In the genomic region with DNA sequence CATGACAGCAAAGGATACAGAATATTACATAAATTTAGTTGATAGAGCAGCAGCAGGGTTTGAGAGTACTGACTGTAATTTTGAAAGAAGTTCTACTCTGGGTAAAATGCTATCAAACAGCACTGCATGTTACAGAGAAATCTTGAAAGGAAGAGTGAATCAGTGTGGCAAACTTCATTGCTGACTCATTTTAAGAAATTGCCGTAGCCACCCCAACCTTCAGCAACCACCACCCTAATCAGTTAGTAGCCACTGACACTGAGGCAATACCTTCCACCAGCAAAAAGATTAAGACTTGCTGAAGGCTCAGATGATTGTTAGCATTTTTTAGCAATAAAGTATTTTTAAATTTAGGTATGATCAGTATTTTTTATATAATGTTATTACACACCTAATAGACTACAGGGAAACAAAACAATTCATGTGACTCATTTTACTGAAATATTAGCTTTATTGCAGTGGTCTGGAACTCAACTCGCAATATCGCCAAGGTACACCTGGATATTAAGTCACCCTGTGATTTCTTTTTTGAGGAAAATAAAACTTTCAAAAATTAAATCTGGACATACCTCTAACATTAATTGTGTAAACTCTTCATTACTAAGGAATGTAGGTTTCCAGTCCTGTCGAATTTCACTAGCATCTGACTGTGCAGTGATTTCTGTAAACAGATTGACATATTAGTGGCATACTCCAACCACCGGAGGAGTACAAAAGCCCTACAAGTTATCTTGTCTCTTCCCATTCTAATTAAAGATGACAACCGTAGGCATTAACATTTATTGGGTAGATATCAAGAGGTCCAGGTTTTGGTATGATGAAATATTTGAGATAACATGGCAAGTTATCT, we compare ENCODE assay signal across 12 cellular contexts.
A peak's percentile ranks its signal among the peaks of the same experiment; 100 is the strongest.
DNase-seq lines count a peak whose midpoint lies in the region; ATAC-seq and TF ChIP-seq lines count a peak whose summit lies in the region.
"Had no signal": no experiment of that assay in that cellular context is flagged by ENCODE, and none has a peak within 500 bp of the region (broad histone marks: within the 10 kb centered on the region; RNA-seq: fewer than 3 reads in every experiment).

No MANE protein-coding gene starts in this region.

- no peak overlapping the region for H3K4me3 Mint-ChIP-seq in activated CD8-positive, alpha-beta T cell treated with anti-CD3 and anti-CD28 coated beads for 36 hours
- H3K4me3 Mint-ChIP-seq in CD4-positive, alpha-beta memory T cell: no peak overlapping the region
- H3K4me3 Mint-ChIP-seq: activated naive CD4-positive, alpha-beta T cell treated with anti-CD3 and anti-CD28 coated beads, Interleukin-2, amount 10 ng/mL, durations not matched to agents 7 days and 5 days; CD4-positive, alpha-beta T cell had no signal

- no peak for TF ChIP-seq CTCF in AG04449 (IDR thresholded peaks at IDR 0.05; ENCODE audit: insufficient read depth, low read length, missing control alignments)
- TF ChIP-seq CTCF in activated CD8-positive, alpha-beta T cell treated with anti-CD3 and anti-CD28 coated beads for 36 hours (IDR thresholded peaks at IDR 0.05): no peak
- TF ChIP-seq CTCF in lower lobe of right lung (IDR thresholded peaks at IDR 0.05): no peak

- no peaks in the 10 kb centered on the region for H3K9me3 ChIP-seq in lower lobe of right lung
- H3K9me3 ChIP-seq in CD4-positive, alpha-beta memory T cell (ENCODE audit: control insufficient read depth in 1 of 2, low read length in 2 of 2): no peaks in the 10 kb centered on the region

- H3K27ac Mint-ChIP-seq in activated CD8-positive, alpha-beta T cell treated with anti-CD3 and anti-CD28 coated beads for 36 hours: no peak overlapping the region
- peak overlapping the region in 1 of 7 donors; percentile 23 for H3K27ac Mint-ChIP-seq in CD4-positive, alpha-beta memory T cell
- H3K27ac Mint-ChIP-seq: activated naive CD4-positive, alpha-beta T cell treated with anti-CD3 and anti-CD28 coated beads, Interleukin-2, amount 10 ng/mL, durations not matched to agents 7 days and 5 days; CD4-positive, alpha-beta T cell had no signal

- H3K27ac ChIP-seq in lower lobe of right lung: no peak overlapping the region
- H3K27ac ChIP-seq in CD4-positive, alpha-beta memory T cell (ENCODE audit: low read depth, low read length): no peak overlapping the region
- H3K27ac ChIP-seq: dorsolateral prefrontal cortex had no signal

- H3K4me1 ChIP-seq in lower lobe of right lung: no peaks in the 10 kb centered on the region
- no peaks in the 10 kb centered on the region for H3K4me1 ChIP-seq in CD4-positive, alpha-beta memory T cell (ENCODE audit: insufficient read depth, low read length)

- peaks cover 7% of the 10 kb centered on the region for H3K4me1 Mint-ChIP-seq in activated CD8-positive, alpha-beta T cell treated with anti-CD3 and anti-CD28 coated beads for 36 hours (ENCODE audit: low read depth)
- peaks cover 0 to 1% (median 0%) of the 10 kb centered on the region in 4 donors for H3K4me1 Mint-ChIP-seq in CD4-positive, alpha-beta memory T cell

- POLR2A ChIA-PET in AG04449 (lab: Yijun Ruan, JAX): no interaction called here
- POLR2A ChIA-PET in activated CD8-positive, alpha-beta T cell treated with anti-CD3 and anti-CD28 coated beads for 36 hours (lab: Charles Lee): no interaction called here
- POLR2A ChIA-PET in CD4-positive, alpha-beta memory T cell (lab: Charles Lee; ENCODE audit: partially characterized antibody): no interaction called here

- H3K27me3 ChIP-seq in lower lobe of right lung (ENCODE audit: low read depth): no peaks in the 10 kb centered on the region
- no peaks in the 10 kb centered on the region for H3K27me3 ChIP-seq in CD4-positive, alpha-beta memory T cell (ENCODE audit: insufficient read depth, low read length)
- H3K27me3 ChIP-seq: dorsolateral prefrontal cortex had no signal

- peak; percentile 39 for ATAC-seq in GM18868 (IDR thresholded peaks at IDR 0.05; ENCODE audit: unreplicated experiment)
- peak; percentile 82 for ATAC-seq in activated CD8-positive, alpha-beta T cell treated with anti-CD3 and anti-CD28 coated beads for 36 hours
- ATAC-seq in GM21529 (IDR thresholded peaks at IDR 0.05; ENCODE audit: unreplicated experiment): no peak
- no peak for ATAC-seq in lower lobe of right lung

- peaks cover 46% of the 10 kb centered on the region for H3K36me3 ChIP-seq in lower lobe of right lung
- peaks cover 15% of the 10 kb centered on the region for H3K36me3 ChIP-seq in CD4-positive, alpha-beta memory T cell (ENCODE audit: insufficient read depth, low read length)

- H3K4me3 ChIP-seq in AG04449 (ENCODE audit: low read depth, low read length): no peak overlapping the region
- H3K4me3 ChIP-seq in lower lobe of right lung: no peak overlapping the region
- no peak overlapping the region for H3K4me3 ChIP-seq in CD4-positive, alpha-beta memory T cell (ENCODE audit: low read length in 2 of 2)
- H3K4me3 ChIP-seq: dorsolateral prefrontal cortex had no signal

- CTCF ChIA-PET in AG04449 (lab: Yijun Ruan, JAX): interaction anchor here (1.0 to 1.5 kb wide), 2 partner anchors 27 to 128 kb away, joined by 3 read pairs; no protein-coding TSS in a partner anchor
- CTCF ChIA-PET in activated CD8-positive, alpha-beta T cell treated with anti-CD3 and anti-CD28 coated beads for 36 hours (lab: Charles Lee): no interaction called here
- CTCF ChIA-PET in CD4-positive, alpha-beta memory T cell (lab: Charles Lee; ENCODE audit: partially characterized antibody): no interaction called here

- H3K9me3 Mint-ChIP-seq in activated CD8-positive, alpha-beta T cell treated with anti-CD3 and anti-CD28 coated beads for 36 hours: no peaks in the 10 kb centered on the region
- H3K9me3 Mint-ChIP-seq in CD4-positive, alpha-beta memory T cell: peaks cover 0 to 5% (median 0%) of the 10 kb centered on the region in 8 donors

- DNase-seq in AG04449 (ENCODE audit: low read depth, low spot score) (peak; percentile 40), fibroblast of peridontal ligament (ENCODE audit: extremely low read depth) (peak; percentile 74), lower lobe of right lung (no peak), OCI-M2 (lab: John Stamatoyannopoulos, UW; ENCODE audit: unreplicated experiment) (no peak)
- peak; percentile 47 for DNase-seq in activated CD8-positive, alpha-beta T cell treated with anti-CD3 and anti-CD28 coated beads for 36 hours
- DNase-seq in CD4-positive, alpha-beta memory T cell: no peak
- DNase-seq: activated naive CD4-positive, alpha-beta T cell treated with anti-CD3 and anti-CD28 coated beads, Interleukin-2, amount 10 ng/mL, durations not matched to agents 7 days and 5 days; CD4-positive, alpha-beta T cell; dorsolateral prefrontal cortex; NCI-H146 had no signal

- no peaks in the 10 kb centered on the region for H3K27me3 Mint-ChIP-seq in activated CD8-positive, alpha-beta T cell treated with anti-CD3 and anti-CD28 coated beads for 36 hours
- H3K27me3 Mint-ChIP-seq in CD4-positive, alpha-beta memory T cell: no peaks in the 10 kb centered on the region
- H3K27me3 Mint-ChIP-seq: activated naive CD4-positive, alpha-beta T cell treated with anti-CD3 and anti-CD28 coated beads, Interleukin-2, amount 10 ng/mL, durations not matched to agents 7 days and 5 days; CD4-positive, alpha-beta T cell had no signal

- H3K36me3 Mint-ChIP-seq in activated CD8-positive, alpha-beta T cell treated with anti-CD3 and anti-CD28 coated beads for 36 hours (ENCODE audit: low read depth): peaks cover 26% of the 10 kb centered on the region
- H3K36me3 Mint-ChIP-seq in CD4-positive, alpha-beta memory T cell: peaks cover 37 to 39% of the 10 kb centered on the region in 2 donors

- intact Hi-C loops in activated CD8-positive, alpha-beta T cell treated with anti-CD3 and anti-CD28 coated beads for 36 hours (cut with micrococcal nuclease): no loop called here
- intact Hi-C loops in lower lobe of right lung (cut with DNase I): no loop called here
- intact Hi-C loops in CD4-positive, alpha-beta memory T cell (cut with micrococcal nuclease): no loop called here

Comparison
In these comparisons a context has a peak if more than half of its experiments do, and no peak if none do; other contexts are left out.
1. DNase-seq: peak in AG04449 (single experiment), activated CD8-positive, alpha-beta T cell treated with anti-CD3 and anti-CD28 coated beads for 36 hours (single experiment) and fibroblast of peridontal ligament (single experiment); none in lower lobe of right lung (single experiment), CD4-positive, alpha-beta memory T cell (0 of 5) and OCI-M2 (single experiment).
2. ATAC-seq: peak in GM18868 (single experiment) and activated CD8-positive, alpha-beta T cell treated with anti-CD3 and anti-CD28 coated beads for 36 hours (single experiment); none in GM21529 (single experiment) and lower lobe of right lung (0 of 2).